Comparison of ENCODE assay signal across 1 cellular context in the genomic region with DNA sequence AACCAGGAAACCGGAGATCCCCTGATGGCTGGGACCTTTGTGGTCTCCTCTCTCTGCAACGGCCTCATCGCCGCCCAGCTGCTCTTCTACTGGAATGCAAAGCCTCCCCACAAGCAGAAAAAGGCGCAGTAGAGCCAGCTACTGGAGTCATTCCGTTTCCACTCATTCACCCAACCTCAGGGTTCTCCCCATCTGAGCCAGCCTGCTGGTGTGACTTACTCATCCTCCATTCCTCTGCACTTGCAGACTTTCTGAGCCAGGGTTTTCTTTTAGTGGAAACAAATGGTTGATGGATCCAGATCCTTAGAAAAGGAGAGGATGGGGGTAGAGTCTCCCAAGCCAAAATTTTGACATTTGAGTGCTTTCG.
A peak's percentile ranks its signal among the peaks of the same experiment; 100 is the strongest.
TF ChIP-seq lines count a peak whose summit lies in the region.

No MANE protein-coding gene starts in this region.

TF ChIP-seq in SK-N-SH, 30 proteins besides CTCF, POLR2A, EP300 and RAD21 (continued from another document):
- TF ChIP-seq, protein P1, sequence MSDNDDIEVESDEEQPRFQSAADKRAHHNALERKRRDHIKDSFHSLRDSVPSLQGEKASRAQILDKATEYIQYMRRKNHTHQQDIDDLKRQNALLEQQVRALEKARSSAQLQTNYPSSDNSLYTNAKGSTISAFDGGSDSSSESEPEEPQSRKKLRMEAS (IDR thresholded peaks at IDR 0.05; ENCODE audit: low read depth), result peak; percentile 58; the same call in 1 of the 2 replicates
- TF ChIP-seq TCF12 (IDR thresholded peaks at IDR 0.05) (peak; percentile 48; the same call in 1 of the 2 replicates), EZH2phosphoT487 (IDR thresholded peaks at IDR 0.05; ENCODE audit: borderline replicate concordance, low read depth) (no peak), FOXJ3 (CRISPR knock-in tag; IDR thresholded peaks at IDR 0.05) (no peak), TAF1 (IDR thresholded peaks at IDR 0.05; ENCODE audit: borderline replicate concordance, low read depth, low read length) (peak; percentile 51; the same call in 1 of the 2 replicates)
